Comparison of ENCODE assay signal across 1 cellular context in the genomic region with DNA sequence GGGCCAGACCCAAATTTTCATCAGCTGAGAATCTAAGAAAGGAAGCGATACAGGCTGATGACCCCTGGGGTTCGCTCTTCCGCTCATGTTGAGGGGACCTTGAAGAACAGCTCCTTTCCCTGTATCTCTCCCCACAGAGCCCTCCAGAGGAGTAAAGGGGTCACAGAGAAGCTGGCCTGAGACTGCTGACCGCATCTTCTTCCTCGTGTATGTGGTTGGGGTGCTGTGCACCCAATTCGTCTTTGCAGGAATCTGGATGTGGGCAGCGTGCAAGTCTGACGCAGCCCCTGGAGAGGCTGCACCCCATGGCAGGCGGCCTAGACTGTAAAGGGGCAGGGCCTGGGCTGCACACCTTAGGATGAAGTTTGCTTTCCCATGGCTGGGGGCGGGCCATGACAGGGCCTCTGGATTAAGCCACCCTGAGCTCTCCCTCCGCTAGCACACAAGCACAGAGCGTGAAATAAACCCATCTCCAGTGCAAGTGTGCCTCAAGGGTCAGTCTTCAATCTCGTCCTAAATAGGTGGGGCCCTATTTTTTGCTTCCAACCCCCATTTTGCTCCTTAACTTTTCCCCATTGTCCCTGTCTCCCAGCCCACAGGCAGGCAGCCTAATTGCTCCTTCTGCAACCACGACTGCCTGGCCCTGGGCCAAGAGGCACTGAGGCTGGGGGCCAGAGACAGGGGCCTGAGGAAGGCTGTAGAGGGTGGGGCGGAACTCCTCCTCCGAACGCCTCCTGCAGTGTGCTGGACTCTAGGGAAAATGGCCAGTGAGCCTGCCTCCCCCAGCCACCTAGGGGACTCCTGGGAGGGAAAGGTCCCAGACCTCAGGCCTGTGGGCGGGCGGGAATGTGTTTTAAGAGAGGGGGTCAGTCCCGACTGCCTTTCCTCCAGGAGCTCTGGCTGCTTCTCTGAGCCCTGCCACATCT.
TF ChIP-seq lines count a peak whose summit lies in the region.

No MANE protein-coding gene starts in this region.

TF ChIP-seq in HEK293, 187 proteins besides CTCF, POLR2A, EP300 and RAD21 (continued from another document and continues in another):
- TF ChIP-seq ZNF16 (tag by site-specific recombination; IDR thresholded peaks at IDR 0.05; ENCODE audit: low read depth) (no peak), ZNF311 (tag by site-specific recombination; IDR thresholded peaks at IDR 0.05; ENCODE audit: borderline replicate concordance) (no peak), BCL11A (tag by site-specific recombination; IDR thresholded peaks at IDR 0.05; ENCODE audit: low read depth) (no peak), ZNF404 (tag by site-specific recombination; IDR thresholded peaks at IDR 0.05) (no peak), ZNF549 (tag by site-specific recombination; IDR thresholded peaks at IDR 0.05) (no peak), ZNF707 (tag by site-specific recombination; IDR thresholded peaks at IDR 0.05) (no peak), ZNF660 (tag by site-specific recombination; IDR thresholded peaks at IDR 0.05) (0 out of 2 replicates have a peak, but pooled peaks have one; percentile 25), TRIM28 (IDR thresholded peaks at IDR 0.05; ENCODE audit: borderline replicate concordance, low read length) (no peak), EGR2 (tag by site-specific recombination; IDR thresholded peaks at IDR 0.05; ENCODE audit: low read depth) (peak; percentile 66), ZNF354C (tag by site-specific recombination; IDR thresholded peaks at IDR 0.05; ENCODE audit: borderline replicate concordance, low read depth) (no peak), ZBTB8A (tag by site-specific recombination; IDR thresholded peaks at IDR 0.05) (0 out of 2 replicates have a peak, but pooled peaks have one; percentile 36), ZSCAN30 (tag by site-specific recombination; IDR thresholded peaks at IDR 0.05) (no peak), ZNF302 (tag by site-specific recombination; IDR thresholded peaks at IDR 0.05; ENCODE audit: low read depth) (no peak), KLF9 (tag by site-specific recombination; IDR thresholded peaks at IDR 0.05; ENCODE audit: low read depth) (no peak), ZNF791 (tag by site-specific recombination; IDR thresholded peaks at IDR 0.05) (no peak), KLF1 (tag by site-specific recombination; IDR thresholded peaks at IDR 0.05) (no peak), ZBTB1 (tag by site-specific recombination; IDR thresholded peaks at IDR 0.05) (no peak), ZBTB48 (tag by site-specific recombination; IDR thresholded peaks at IDR 0.05) (peak; percentile 63), YY2 (tag by site-specific recombination; IDR thresholded peaks at IDR 0.05) (no peak), ZNF837 (tag by site-specific recombination; IDR thresholded peaks at IDR 0.05) (no peak), ZNF10 (tag by site-specific recombination; IDR thresholded peaks at IDR 0.05) (no peak), SCRT2 (tag by site-specific recombination; IDR thresholded peaks at IDR 0.05) (no peak), ZNF768 (tag by site-specific recombination; IDR thresholded peaks at IDR 0.05) (no peak), ZNF433 (tag by site-specific recombination; IDR thresholded peaks at IDR 0.05; ENCODE audit: low read depth) (no peak), ZFHX2 (tag by site-specific recombination; conservative IDR thresholded peaks at IDR 0.05) (peak; percentile 60; the same call in 1 of the 2 replicates), ZNF423 (tag by site-specific recombination; IDR thresholded peaks at IDR 0.05) (0 out of 2 replicates have a peak, but pooled peaks have one; percentile 64), ZNF335 (tag by site-specific recombination; conservative IDR thresholded peaks at IDR 0.05) (no peak), GLIS2 (tag by site-specific recombination; IDR thresholded peaks at IDR 0.05) (no peak), OVOL3 (tag by site-specific recombination; IDR thresholded peaks at IDR 0.05) (no peak)
- TF ChIP-seq, protein P1, sequence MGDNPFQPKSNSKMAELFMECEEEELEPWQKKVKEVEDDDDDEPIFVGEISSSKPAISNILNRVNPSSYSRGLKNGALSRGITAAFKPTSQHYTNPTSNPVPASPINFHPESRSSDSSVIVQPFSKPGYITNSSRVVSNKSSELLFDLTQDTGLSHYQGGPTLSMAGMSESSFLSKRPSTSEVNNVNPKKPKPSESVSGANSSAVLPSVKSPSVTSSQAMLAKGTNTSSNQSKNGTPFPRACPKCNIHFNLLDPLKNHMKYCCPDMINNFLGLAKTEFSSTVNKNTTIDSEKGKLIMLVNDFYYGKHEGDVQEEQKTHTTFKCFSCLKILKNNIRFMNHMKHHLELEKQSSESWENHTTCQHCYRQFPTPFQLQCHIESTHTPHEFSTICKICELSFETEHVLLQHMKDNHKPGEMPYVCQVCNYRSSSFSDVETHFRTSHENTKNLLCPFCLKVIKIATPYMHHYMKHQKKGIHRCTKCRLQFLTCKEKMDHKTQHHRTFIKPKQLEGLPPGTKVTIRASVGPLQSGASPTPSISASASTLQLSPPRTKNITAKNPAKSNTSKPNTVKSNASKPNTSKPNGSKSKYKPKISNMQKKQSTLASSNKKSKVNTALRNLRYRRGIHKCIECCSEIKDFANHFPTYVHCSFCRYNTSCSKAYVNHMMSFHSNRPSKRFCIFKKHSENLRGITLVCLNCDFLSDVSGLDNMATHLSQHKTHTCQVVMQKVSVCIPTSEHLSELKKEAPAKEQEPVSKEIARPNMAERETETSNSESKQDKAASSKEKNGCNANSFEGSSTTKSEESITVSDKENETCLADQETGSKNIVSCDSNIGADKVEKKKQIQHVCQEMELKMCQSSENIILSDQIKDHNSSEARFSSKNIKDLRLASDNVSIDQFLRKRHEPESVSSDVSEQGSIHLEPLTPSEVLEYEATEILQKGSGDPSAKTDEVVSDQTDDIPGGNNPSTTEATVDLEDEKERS (tag by site-specific recombination; IDR thresholded peaks at IDR 0.05): no peak
- TF ChIP-seq, protein P2, sequence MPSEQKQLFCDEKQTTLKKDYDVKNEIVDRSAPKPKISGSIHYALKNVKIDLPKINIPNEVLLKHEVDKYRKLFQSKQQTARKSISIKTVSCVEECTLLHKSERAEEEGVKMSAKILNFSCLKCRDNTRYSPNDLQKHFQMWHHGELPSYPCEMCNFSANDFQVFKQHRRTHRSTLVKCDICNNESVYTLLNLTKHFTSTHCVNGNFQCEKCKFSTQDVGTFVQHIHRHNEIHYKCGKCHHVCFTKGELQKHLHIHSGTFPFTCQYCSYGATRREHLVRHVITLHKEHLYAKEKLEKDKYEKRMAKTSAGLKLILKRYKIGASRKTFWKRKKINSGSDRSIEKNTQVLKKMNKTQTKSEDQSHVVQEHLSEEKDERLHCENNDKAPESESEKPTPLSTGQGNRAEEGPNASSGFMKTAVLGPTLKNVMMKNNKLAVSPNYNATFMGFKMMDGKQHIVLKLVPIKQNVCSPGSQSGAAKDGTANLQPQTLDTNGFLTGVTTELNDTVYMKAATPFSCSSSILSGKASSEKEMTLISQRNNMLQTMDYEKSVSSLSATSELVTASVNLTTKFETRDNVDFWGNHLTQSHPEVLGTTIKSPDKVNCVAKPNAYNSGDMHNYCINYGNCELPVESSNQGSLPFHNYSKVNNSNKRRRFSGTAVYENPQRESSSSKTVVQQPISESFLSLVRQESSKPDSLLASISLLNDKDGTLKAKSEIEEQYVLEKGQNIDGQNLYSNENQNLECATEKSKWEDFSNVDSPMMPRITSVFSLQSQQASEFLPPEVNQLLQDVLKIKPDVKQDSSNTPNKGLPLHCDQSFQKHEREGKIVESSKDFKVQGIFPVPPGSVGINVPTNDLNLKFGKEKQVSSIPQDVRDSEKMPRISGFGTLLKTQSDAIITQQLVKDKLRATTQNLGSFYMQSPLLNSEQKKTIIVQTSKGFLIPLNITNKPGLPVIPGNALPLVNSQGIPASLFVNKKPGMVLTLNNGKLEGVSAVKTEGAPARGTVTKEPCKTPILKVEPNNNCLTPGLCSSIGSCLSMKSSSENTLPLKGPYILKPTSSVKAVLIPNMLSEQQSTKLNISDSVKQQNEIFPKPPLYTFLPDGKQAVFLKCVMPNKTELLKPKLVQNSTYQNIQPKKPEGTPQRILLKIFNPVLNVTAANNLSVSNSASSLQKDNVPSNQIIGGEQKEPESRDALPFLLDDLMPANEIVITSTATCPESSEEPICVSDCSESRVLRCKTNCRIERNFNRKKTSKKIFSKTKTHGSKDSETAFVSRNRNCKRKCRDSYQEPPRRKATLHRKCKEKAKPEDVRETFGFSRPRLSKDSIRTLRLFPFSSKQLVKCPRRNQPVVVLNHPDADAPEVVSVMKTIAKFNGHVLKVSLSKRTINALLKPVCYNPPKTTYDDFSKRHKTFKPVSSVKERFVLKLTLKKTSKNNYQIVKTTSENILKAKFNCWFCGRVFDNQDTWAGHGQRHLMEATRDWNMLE (tag by site-specific recombination; conservative IDR thresholded peaks at IDR 0.05; ENCODE audit: low read depth): no peak
- TF ChIP-seq, protein P3, sequence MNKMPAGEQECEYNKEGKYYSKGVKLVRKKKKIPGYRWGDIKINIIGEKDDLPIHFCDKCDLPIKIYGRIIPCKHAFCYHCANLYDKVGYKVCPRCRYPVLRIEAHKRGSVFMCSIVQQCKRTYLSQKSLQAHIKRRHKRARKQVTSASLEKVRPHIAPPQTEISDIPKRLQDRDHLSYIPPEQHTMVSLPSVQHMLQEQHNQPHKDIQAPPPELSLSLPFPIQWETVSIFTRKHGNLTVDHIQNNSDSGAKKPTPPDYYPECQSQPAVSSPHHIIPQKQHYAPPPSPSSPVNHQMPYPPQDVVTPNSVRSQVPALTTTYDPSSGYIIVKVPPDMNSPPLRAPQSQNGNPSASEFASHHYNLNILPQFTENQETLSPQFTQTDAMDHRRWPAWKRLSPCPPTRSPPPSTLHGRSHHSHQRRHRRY (tag by site-specific recombination; IDR thresholded peaks at IDR 0.05): no peak
- TF ChIP-seq, protein P4, sequence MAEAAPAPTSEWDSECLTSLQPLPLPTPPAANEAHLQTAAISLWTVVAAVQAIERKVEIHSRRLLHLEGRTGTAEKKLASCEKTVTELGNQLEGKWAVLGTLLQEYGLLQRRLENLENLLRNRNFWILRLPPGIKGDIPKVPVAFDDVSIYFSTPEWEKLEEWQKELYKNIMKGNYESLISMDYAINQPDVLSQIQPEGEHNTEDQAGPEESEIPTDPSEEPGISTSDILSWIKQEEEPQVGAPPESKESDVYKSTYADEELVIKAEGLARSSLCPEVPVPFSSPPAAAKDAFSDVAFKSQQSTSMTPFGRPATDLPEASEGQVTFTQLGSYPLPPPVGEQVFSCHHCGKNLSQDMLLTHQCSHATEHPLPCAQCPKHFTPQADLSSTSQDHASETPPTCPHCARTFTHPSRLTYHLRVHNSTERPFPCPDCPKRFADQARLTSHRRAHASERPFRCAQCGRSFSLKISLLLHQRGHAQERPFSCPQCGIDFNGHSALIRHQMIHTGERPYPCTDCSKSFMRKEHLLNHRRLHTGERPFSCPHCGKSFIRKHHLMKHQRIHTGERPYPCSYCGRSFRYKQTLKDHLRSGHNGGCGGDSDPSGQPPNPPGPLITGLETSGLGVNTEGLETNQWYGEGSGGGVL (tag by site-specific recombination; IDR thresholded peaks at IDR 0.05): no peak
- TF ChIP-seq, protein P5, sequence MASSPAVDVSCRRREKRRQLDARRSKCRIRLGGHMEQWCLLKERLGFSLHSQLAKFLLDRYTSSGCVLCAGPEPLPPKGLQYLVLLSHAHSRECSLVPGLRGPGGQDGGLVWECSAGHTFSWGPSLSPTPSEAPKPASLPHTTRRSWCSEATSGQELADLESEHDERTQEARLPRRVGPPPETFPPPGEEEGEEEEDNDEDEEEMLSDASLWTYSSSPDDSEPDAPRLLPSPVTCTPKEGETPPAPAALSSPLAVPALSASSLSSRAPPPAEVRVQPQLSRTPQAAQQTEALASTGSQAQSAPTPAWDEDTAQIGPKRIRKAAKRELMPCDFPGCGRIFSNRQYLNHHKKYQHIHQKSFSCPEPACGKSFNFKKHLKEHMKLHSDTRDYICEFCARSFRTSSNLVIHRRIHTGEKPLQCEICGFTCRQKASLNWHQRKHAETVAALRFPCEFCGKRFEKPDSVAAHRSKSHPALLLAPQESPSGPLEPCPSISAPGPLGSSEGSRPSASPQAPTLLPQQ (tag by site-specific recombination; IDR thresholded peaks at IDR 0.05): no peak
- TF ChIP-seq, protein P6, sequence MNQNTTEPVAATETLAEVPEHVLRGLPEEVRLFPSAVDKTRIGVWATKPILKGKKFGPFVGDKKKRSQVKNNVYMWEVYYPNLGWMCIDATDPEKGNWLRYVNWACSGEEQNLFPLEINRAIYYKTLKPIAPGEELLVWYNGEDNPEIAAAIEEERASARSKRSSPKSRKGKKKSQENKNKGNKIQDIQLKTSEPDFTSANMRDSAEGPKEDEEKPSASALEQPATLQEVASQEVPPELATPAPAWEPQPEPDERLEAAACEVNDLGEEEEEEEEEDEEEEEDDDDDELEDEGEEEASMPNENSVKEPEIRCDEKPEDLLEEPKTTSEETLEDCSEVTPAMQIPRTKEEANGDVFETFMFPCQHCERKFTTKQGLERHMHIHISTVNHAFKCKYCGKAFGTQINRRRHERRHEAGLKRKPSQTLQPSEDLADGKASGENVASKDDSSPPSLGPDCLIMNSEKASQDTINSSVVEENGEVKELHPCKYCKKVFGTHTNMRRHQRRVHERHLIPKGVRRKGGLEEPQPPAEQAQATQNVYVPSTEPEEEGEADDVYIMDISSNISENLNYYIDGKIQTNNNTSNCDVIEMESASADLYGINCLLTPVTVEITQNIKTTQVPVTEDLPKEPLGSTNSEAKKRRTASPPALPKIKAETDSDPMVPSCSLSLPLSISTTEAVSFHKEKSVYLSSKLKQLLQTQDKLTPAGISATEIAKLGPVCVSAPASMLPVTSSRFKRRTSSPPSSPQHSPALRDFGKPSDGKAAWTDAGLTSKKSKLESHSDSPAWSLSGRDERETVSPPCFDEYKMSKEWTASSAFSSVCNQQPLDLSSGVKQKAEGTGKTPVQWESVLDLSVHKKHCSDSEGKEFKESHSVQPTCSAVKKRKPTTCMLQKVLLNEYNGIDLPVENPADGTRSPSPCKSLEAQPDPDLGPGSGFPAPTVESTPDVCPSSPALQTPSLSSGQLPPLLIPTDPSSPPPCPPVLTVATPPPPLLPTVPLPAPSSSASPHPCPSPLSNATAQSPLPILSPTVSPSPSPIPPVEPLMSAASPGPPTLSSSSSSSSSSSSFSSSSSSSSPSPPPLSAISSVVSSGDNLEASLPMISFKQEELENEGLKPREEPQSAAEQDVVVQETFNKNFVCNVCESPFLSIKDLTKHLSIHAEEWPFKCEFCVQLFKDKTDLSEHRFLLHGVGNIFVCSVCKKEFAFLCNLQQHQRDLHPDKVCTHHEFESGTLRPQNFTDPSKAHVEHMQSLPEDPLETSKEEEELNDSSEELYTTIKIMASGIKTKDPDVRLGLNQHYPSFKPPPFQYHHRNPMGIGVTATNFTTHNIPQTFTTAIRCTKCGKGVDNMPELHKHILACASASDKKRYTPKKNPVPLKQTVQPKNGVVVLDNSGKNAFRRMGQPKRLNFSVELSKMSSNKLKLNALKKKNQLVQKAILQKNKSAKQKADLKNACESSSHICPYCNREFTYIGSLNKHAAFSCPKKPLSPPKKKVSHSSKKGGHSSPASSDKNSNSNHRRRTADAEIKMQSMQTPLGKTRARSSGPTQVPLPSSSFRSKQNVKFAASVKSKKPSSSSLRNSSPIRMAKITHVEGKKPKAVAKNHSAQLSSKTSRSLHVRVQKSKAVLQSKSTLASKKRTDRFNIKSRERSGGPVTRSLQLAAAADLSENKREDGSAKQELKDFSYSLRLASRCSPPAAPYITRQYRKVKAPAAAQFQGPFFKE (tag by site-specific recombination; IDR thresholded peaks at IDR 0.05; ENCODE audit: borderline replicate concordance): no peak
